ENCODE assay signal across 1 cellular context in the genomic region with DNA sequence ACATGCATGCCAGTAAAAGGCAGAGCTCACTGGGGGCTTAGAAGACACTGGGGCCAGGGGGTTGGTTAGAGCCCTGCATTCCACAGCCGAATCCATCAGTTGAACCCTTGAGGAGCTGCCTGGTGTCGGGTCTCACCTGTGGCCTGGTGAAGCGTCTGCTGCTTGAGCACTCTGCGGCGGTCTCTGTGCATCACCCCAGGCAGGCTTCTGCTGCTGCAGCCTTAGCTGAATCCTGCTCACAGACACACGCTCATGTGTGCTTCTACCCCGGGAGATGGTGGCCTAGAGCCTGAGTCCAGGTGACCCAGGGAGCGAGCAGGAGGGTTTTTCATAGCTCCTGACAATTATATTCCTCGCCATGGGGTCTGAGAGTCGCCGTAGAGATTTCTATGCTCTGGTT.
TF ChIP-seq lines count a peak whose summit lies in the region.

No MANE protein-coding gene starts in this region.

TF ChIP-seq in SK-N-SH treated with all-trans-retinoic acid at 6 μM for 48 hours, 23 proteins besides CTCF, POLR2A, EP300 and RAD21 (continued from another document):
- no peak for TF ChIP-seq ZFP3 (CRISPR knock-in tag; IDR thresholded peaks at IDR 0.05)
- no peak for TF ChIP-seq PATZ1 (CRISPR knock-in tag; IDR thresholded peaks at IDR 0.05; ENCODE audit: borderline replicate concordance)
- no peak for TF ChIP-seq OSR1 (CRISPR knock-in tag; IDR thresholded peaks at IDR 0.05)
- TF ChIP-seq CSDC2 (CRISPR knock-in tag; IDR thresholded peaks at IDR 0.05), result no peak
- TF ChIP-seq SNAI2 (CRISPR knock-in tag; IDR thresholded peaks at IDR 0.05), result no peak
- TF ChIP-seq GLIS3 (CRISPR knock-in tag; IDR thresholded peaks at IDR 0.05), result no peak
- TF ChIP-seq ZNF70 (CRISPR knock-in tag; IDR thresholded peaks at IDR 0.05), result no peak
- TF ChIP-seq ZFP30 (CRISPR knock-in tag; IDR thresholded peaks at IDR 0.05), result no peak
- TF ChIP-seq ZNF8 (CRISPR knock-in tag; IDR thresholded peaks at IDR 0.05), result no peak
- no peak for TF ChIP-seq TOX (CRISPR knock-in tag; IDR thresholded peaks at IDR 0.05; ENCODE audit: borderline replicate concordance)
- TF ChIP-seq BACH2 (CRISPR knock-in tag; IDR thresholded peaks at IDR 0.05; ENCODE audit: borderline replicate concordance), result no peak
- no peak for TF ChIP-seq POU6F1 (CRISPR knock-in tag; IDR thresholded peaks at IDR 0.05; ENCODE audit: borderline replicate concordance, low read depth)
- TF ChIP-seq TCF4 (CRISPR knock-in tag; IDR thresholded peaks at IDR 0.05; ENCODE audit: borderline replicate concordance), result no peak
